1 cellular context compared by ENCODE assay signal in genomic region chr3:23900744-23901143, GRCh38.
A peak's percentile ranks its signal among the peaks of the same experiment; 100 is the strongest.
TF ChIP-seq lines count a peak whose summit lies in the region.

No MANE protein-coding gene starts in this region.

TF ChIP-seq in HepG2, 621 proteins besides CTCF, POLR2A, EP300 and RAD21 (continues in another document):
- TF ChIP-seq THAP11 (CRISPR knock-in tag; IDR thresholded peaks at IDR 0.05) = peak; percentile 45; the same call in 1 of the 2 replicates
- no peak for TF ChIP-seq BRF2 (CRISPR knock-in tag; IDR thresholded peaks at IDR 0.05)
- peak; percentile 92 for TF ChIP-seq BCL6 (CRISPR knock-in tag; IDR thresholded peaks at IDR 0.05)
- 0 out of 2 replicates have a peak, but pooled peaks have one; percentile 20 for TF ChIP-seq RARA (CRISPR knock-in tag; IDR thresholded peaks at IDR 0.05)
- no peak for TF ChIP-seq ATF5 (CRISPR knock-in tag; IDR thresholded peaks at IDR 0.05; ENCODE audit: low read depth)
- TF ChIP-seq CREB1 (IDR thresholded peaks at IDR 0.05) = no peak
- 0 out of 2 replicates have a peak, but pooled peaks have one; percentile 18 for TF ChIP-seq CREB1 (CRISPR knock-in tag; IDR thresholded peaks at IDR 0.05)
- peak; percentile 45 for TF ChIP-seq TEAD3 (CRISPR knock-in tag; optimal IDR thresholded peaks at IDR 0.05; ENCODE audit: borderline replicate concordance)
- TF ChIP-seq GMEB1 (CRISPR knock-in tag; IDR thresholded peaks at IDR 0.05; ENCODE audit: borderline replicate concordance) = no peak
- 0 out of 2 replicates have a peak, but pooled peaks have one; percentile 49 for TF ChIP-seq NFIC (IDR thresholded peaks at IDR 0.05; ENCODE audit: low read length)
- TF ChIP-seq CEBPB (IDR thresholded peaks at IDR 0.05; ENCODE audit: borderline replicate concordance, low read depth, low read length) = peak; percentile 97
- no peak for TF ChIP-seq EEA1 (CRISPR knock-in tag; IDR thresholded peaks at IDR 0.05; ENCODE audit: borderline replicate concordance)
- TF ChIP-seq MED1 (CRISPR knock-in tag; IDR thresholded peaks at IDR 0.05) = no peak
- 0 out of 2 replicates have a peak, but pooled peaks have one; percentile 14 for TF ChIP-seq SIX4 (CRISPR knock-in tag; IDR thresholded peaks at IDR 0.05)
- peak; percentile 18; the same call in 1 of the 2 replicates for TF ChIP-seq HDAC1 (CRISPR knock-in tag; IDR thresholded peaks at IDR 0.05)
- no peak for TF ChIP-seq TCF7L2 (IDR thresholded peaks at IDR 0.05; ENCODE audit: low read depth, low read length)
- peak; percentile 76 for TF ChIP-seq GATAD2A (CRISPR knock-in tag; IDR thresholded peaks at IDR 0.05)
- TF ChIP-seq FOXM1 (CRISPR knock-in tag; IDR thresholded peaks at IDR 0.05) = no peak
- TF ChIP-seq KLF16 (CRISPR knock-in tag; IDR thresholded peaks at IDR 0.05) = peak in 1 of 2 experiments; percentile 27; a peak in 1 of 4 replicates
- peak; percentile 68 for TF ChIP-seq PAXIP1 (CRISPR knock-in tag; conservative IDR thresholded peaks at IDR 0.05)
- peak; percentile 75 for TF ChIP-seq TCF7 (IDR thresholded peaks at IDR 0.05; ENCODE audit: low read depth)
- TF ChIP-seq HCFC1 (IDR thresholded peaks at IDR 0.05; ENCODE audit: low read depth, low read length) = no peak
- TF ChIP-seq ZNF496 (CRISPR knock-in tag; IDR thresholded peaks at IDR 0.05; ENCODE audit: insufficient replicate concordance) = no peak
- no peak for TF ChIP-seq SOX6 (IDR thresholded peaks at IDR 0.05)
- TF ChIP-seq SOX6 (CRISPR knock-in tag; IDR thresholded peaks at IDR 0.05) = peak; percentile 79
- no peak for TF ChIP-seq ZNF883 (CRISPR knock-in tag; IDR thresholded peaks at IDR 0.05; ENCODE audit: not compliant biosample characterization)
- TF ChIP-seq HOXA9 (CRISPR knock-in tag; IDR thresholded peaks at IDR 0.05; ENCODE audit: borderline replicate concordance) = no peak
- TF ChIP-seq FOXA3 (CRISPR knock-in tag; IDR thresholded peaks at IDR 0.05) = peak; percentile 77
- TF ChIP-seq FOXP4 (CRISPR knock-in tag; IDR thresholded peaks at IDR 0.05) = peak; percentile 46
- TF ChIP-seq GLMP (CRISPR knock-in tag; IDR thresholded peaks at IDR 0.05; ENCODE audit: borderline replicate concordance) = no peak
- TF ChIP-seq ARID4A (CRISPR knock-in tag; IDR thresholded peaks at IDR 0.05; ENCODE audit: borderline replicate concordance) = no peak
- no peak for TF ChIP-seq ZNF879 (CRISPR knock-in tag; IDR thresholded peaks at IDR 0.05)
- 0 out of 2 replicates have a peak, but pooled peaks have one; percentile 19 for TF ChIP-seq ELF3 (CRISPR knock-in tag; IDR thresholded peaks at IDR 0.05)
- TF ChIP-seq SAP130 (CRISPR knock-in tag; IDR thresholded peaks at IDR 0.05; ENCODE audit: low read depth) = peak; percentile 28; the same call in 1 of the 2 replicates
- peak; percentile 48; the same call in 1 of the 2 replicates for TF ChIP-seq CREM (IDR thresholded peaks at IDR 0.05)
- TF ChIP-seq CREM (CRISPR knock-in tag; IDR thresholded peaks at IDR 0.05) = no peak
- peak; percentile 31; the same call in 1 of the 2 replicates for TF ChIP-seq DPF2 (CRISPR knock-in tag; IDR thresholded peaks at IDR 0.05; ENCODE audit: borderline replicate concordance, low read depth)
- peak; percentile 79; the same call in 1 of the 2 replicates for TF ChIP-seq SOX5 (CRISPR knock-in tag; IDR thresholded peaks at IDR 0.05; ENCODE audit: borderline replicate concordance)
- peak; percentile 44; the same call in 1 of the 2 replicates for TF ChIP-seq MIXL1 (CRISPR knock-in tag; IDR thresholded peaks at IDR 0.05)
- peak; percentile 94 for TF ChIP-seq ONECUT2 (CRISPR knock-in tag; IDR thresholded peaks at IDR 0.05)
- TF ChIP-seq RCOR2 (CRISPR knock-in tag; IDR thresholded peaks at IDR 0.05) = 0 out of 2 replicates have a peak, but pooled peaks have one; percentile 18
- no peak for TF ChIP-seq NFE2L2 (IDR thresholded peaks at IDR 0.05; ENCODE audit: low read length)
- no peak for TF ChIP-seq TARDBP (CRISPR knock-in tag; IDR thresholded peaks at IDR 0.05)
- TF ChIP-seq CENPBD1 (CRISPR knock-in tag; IDR thresholded peaks at IDR 0.05; ENCODE audit: borderline replicate concordance, low read depth) = no peak
- TF ChIP-seq NFIB (CRISPR knock-in tag; IDR thresholded peaks at IDR 0.05; ENCODE audit: borderline replicate concordance) = no peak
- 0 out of 2 replicates have a peak, but pooled peaks have one; percentile 41 for TF ChIP-seq ISL2 (CRISPR knock-in tag; IDR thresholded peaks at IDR 0.05)
- TF ChIP-seq SMC3 (IDR thresholded peaks at IDR 0.05; ENCODE audit: low read length) = peak; percentile 67
- no peak for TF ChIP-seq FOXA1 (IDR thresholded peaks at IDR 0.05)
- peak; percentile 61 for TF ChIP-seq FOXA1 (CRISPR knock-in tag; IDR thresholded peaks at IDR 0.05)
- TF ChIP-seq ZBTB38 (CRISPR knock-in tag; IDR thresholded peaks at IDR 0.05) = no peak
- no peak for TF ChIP-seq HMGXB4 (CRISPR knock-in tag; IDR thresholded peaks at IDR 0.05; ENCODE audit: borderline replicate concordance in 1 of 2, low read depth in 1 of 2)
- peak; percentile 50; the same call in 1 of the 2 replicates for TF ChIP-seq RXRB (CRISPR knock-in tag; IDR thresholded peaks at IDR 0.05; ENCODE audit: borderline replicate concordance)
- TF ChIP-seq NCOA2 (CRISPR knock-in tag; IDR thresholded peaks at IDR 0.05) = peak; percentile 42; the same call in 1 of the 2 replicates
- no peak for TF ChIP-seq RAD51 (IDR thresholded peaks at IDR 0.05; ENCODE audit: borderline replicate concordance)
- no peak for TF ChIP-seq ZMAT5 (CRISPR knock-in tag; IDR thresholded peaks at IDR 0.05; ENCODE audit: borderline replicate concordance, low read depth)
